In genomic region chr15:74788716-74789151, GRCh38 we compare ENCODE assay signal across 1 cellular context.
A peak's percentile ranks its signal among the peaks of the same experiment; 100 is the strongest.
TF ChIP-seq lines count a peak whose summit lies in the region.

No MANE protein-coding gene starts in this region.

TF ChIP-seq in H1, 55 proteins besides CTCF, POLR2A, EP300 and RAD21 (continued from another document):
- peak; percentile 35; the same call in 1 of the 2 replicates for TF ChIP-seq POLR2AphosphoS5 (IDR thresholded peaks at IDR 0.05; ENCODE audit: low read depth, low read length)
TF ChIP-seq in H1: peak in this region for 1.
